In the genomic region with DNA sequence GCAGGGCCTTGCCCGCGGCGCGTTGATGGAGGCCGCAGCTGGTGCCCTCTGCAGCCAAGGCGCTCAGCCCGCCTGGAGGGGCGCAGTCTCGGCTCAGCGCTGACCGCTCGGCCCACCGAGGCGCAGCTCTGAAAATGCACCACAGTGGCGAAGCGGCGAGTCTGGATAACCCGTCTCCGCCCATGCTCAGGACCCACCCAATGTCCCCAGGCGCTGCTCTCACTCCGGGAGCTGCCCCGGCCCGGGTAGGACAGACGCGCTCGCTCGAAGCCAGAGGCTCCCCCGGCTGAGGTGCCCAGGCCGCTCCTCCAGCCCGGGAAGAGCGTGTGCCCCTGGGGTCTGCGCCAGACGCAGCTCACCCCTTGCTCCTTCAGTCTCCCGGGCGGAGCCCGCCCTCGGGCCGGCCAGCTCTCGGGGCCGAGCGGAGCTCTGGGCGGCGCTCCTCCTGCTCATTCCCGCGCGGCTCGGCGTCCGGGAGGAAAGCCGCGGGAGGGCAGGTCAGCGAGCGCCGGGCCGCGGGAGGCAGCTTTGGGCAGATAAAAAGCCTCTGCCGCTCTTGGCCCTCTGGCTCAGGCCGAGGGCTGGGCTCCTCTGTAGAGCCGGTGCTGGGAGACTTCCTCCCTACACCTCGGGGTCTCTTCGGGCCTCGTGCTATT, we compare ENCODE assay signal across 8 cellular contexts. TPM values are rescaled to one million over a fixed set of nuclear protein-coding genes. Genes with fewer than 3 reads are reported as not detected.
A peak's percentile ranks its signal among the peaks of the same experiment; 100 is the strongest.
DNase-seq lines count a peak whose midpoint lies in the region; ATAC-seq and TF ChIP-seq lines count a peak whose summit lies in the region.

No MANE protein-coding gene starts in this region.

- no peak overlapping the region for H3K27ac Mint-ChIP-seq in activated naive CD4-positive, alpha-beta T cell treated with anti-CD3 and anti-CD28 coated beads for 36 hours

- peaks cover 48% of the 10 kb centered on the region for H3K4me1 Mint-ChIP-seq in activated naive CD4-positive, alpha-beta T cell treated with anti-CD3 and anti-CD28 coated beads for 36 hours (ENCODE audit: low read depth)

- H3K9ac ChIP-seq in mammary epithelial cell (ENCODE audit: insufficient read depth, low read length) (no peak overlapping the region), stomach smooth muscle (ENCODE audit: low read length in 2 of 2) (no peak overlapping the region)

- no peaks in the 10 kb centered on the region for H3K79me2 ChIP-seq in mammary epithelial cell (ENCODE audit: insufficient read depth, low read length)

- H3K27me3 ChIP-seq in mammary epithelial cell (ENCODE audit: insufficient read depth, low read length) (peaks cover 43% of the 10 kb centered on the region), stomach smooth muscle (ENCODE audit: control insufficient read depth in 1 of 2, insufficient read depth in 2 of 2, low read length in 2 of 2) (peaks cover 45 to 57% of the 10 kb centered on the region in 2 donors)

- in situ Hi-C loops in mammary epithelial cell (cut with MboI; ENCODE audit: low sequenced_read_pairs in 2 of 2): no loop called here

- WGBS in mammary epithelial cell (ENCODE audit: low coverage, missing lambda C conversion rate): 11% methylated on average over 47 of the region's 62 CpGs

- H3K36me3 ChIP-seq in mammary epithelial cell (ENCODE audit: insufficient read depth, low read length): peaks cover 2% of the 10 kb centered on the region
- H3K36me3 ChIP-seq in stomach smooth muscle (ENCODE audit: control insufficient read depth in 2 of 2, insufficient read depth in 2 of 2, low read length in 2 of 2): no peaks in the 10 kb centered on the region

- H2AFZ ChIP-seq in mammary epithelial cell (ENCODE audit: low read depth, low read length): peak overlapping the region; percentile 69

- H3K4me3 ChIP-seq in mammary epithelial cell (replicated peaks in 1 of 3; ENCODE audit: insufficient read depth in 1 of 3, low read depth in 2 of 3, low read length in 3 of 3): peak overlapping the region; percentile 26 to 52 (median 49)
- peak overlapping the region; percentile 29 to 71 for H3K4me3 ChIP-seq in stomach smooth muscle (ENCODE audit: low read length in 2 of 2)

- H3K4me1 ChIP-seq in mammary epithelial cell (ENCODE audit: insufficient read depth, low read length): peaks cover 21% of the 10 kb centered on the region
- peaks cover 33% of the 10 kb centered on the region for H3K4me1 ChIP-seq in stomach smooth muscle (ENCODE audit: control insufficient read depth, insufficient read depth, low read length)

- no peaks in the 10 kb centered on the region for H4K20me1 ChIP-seq in mammary epithelial cell (ENCODE audit: insufficient read depth, low read length)

- H3K4me3 Mint-ChIP-seq in activated naive CD4-positive, alpha-beta T cell treated with anti-CD3 and anti-CD28 coated beads for 36 hours: peak overlapping the region; percentile 52

- no peaks in the 10 kb centered on the region for H3K9me3 Mint-ChIP-seq in activated naive CD4-positive, alpha-beta T cell treated with anti-CD3 and anti-CD28 coated beads for 36 hours

- dilution Hi-C loops in mammary epithelial cell (cut with HindIII; ENCODE audit: low sequenced_read_pairs): no loop called here

- peak overlapping the region; percentile 97 for H3K4me2 ChIP-seq in mammary epithelial cell (ENCODE audit: insufficient read depth, low read depth, low read length)

- ATAC-seq in HG02571 (IDR thresholded peaks at IDR 0.05; ENCODE audit: unreplicated experiment) (peak; percentile 32), left colon (peak; percentile 74), GM21447 (IDR thresholded peaks at IDR 0.05; ENCODE audit: unreplicated experiment) (no peak)

- no peak for DNase-seq in activated naive CD4-positive, alpha-beta T cell treated with anti-CD3 and anti-CD28 coated beads for 36 hours
- no peak for DNase-seq in activated naive CD4-positive, alpha-beta T cell treated with anti-CD3 and anti-CD28 coated beads, Interleukin-2, amount 50 U/mL, for 16 hours
- peak; percentile 22 for DNase-seq in NCI-H774 (lab: John Stamatoyannopoulos, UW)
- DNase-seq in mammary epithelial cell: peak; percentile 17
- DNase-seq in left colon: peak; percentile 28 to 35

- H3K27ac ChIP-seq in mammary epithelial cell (ENCODE audit: insufficient read depth, low read depth, low read length) (no peak overlapping the region), stomach smooth muscle (ENCODE audit: low read length) (no peak overlapping the region)

- H3K9me3 ChIP-seq in mammary epithelial cell (replicated peaks; ENCODE audit: insufficient read depth, low read length) (no peaks in the 10 kb centered on the region), stomach smooth muscle (ENCODE audit: control insufficient read depth in 2 of 2, low read length in 2 of 2) (no peaks in the 10 kb centered on the region)

- H3K36me3 Mint-ChIP-seq in activated naive CD4-positive, alpha-beta T cell treated with anti-CD3 and anti-CD28 coated beads for 36 hours (ENCODE audit: low read depth): peaks cover 9% of the 10 kb centered on the region

- no TSS peak for BruUV-seq in mammary epithelial cell (replicated peaks; lab: Mats Ljungman, UMichigan)

- peaks cover 52% of the 10 kb centered on the region for H3K27me3 Mint-ChIP-seq in activated naive CD4-positive, alpha-beta T cell treated with anti-CD3 and anti-CD28 coated beads for 36 hours (ENCODE audit: low read depth)

- intact Hi-C loops in activated naive CD4-positive, alpha-beta T cell treated with anti-CD3 and anti-CD28 coated beads for 36 hours (cut with micrococcal nuclease): loop anchor here (1.0 to 5.0 kb wide), 4 partner anchors 11 to 708 kb away; no protein-coding TSS in a partner anchor
- intact Hi-C loops in mammary epithelial cell (cut with micrococcal nuclease): no loop called here
- intact Hi-C loops in left colon (cut with DNase I, micrococcal nuclease): no loop called here

- no peak for TF ChIP-seq CTCF in mammary epithelial cell (conservative IDR thresholded peaks at IDR 0.05 in 1 of 2, IDR thresholded peaks at IDR 0.05 in 1 of 2; ENCODE audit: extremely low read depth in 1 of 2, insufficient read depth in 1 of 2, low read depth in 1 of 2, low read length in 2 of 2)

- CTCF ChIA-PET in activated naive CD4-positive, alpha-beta T cell treated with anti-CD3 and anti-CD28 coated beads for 36 hours (lab: Charles Lee): interaction anchor here (0.6 to 0.8 kb wide), 2 partner anchors 11 to 38 kb away, joined by 3 to 5 read pairs; no protein-coding TSS in a partner anchor
- CTCF ChIA-PET in mammary epithelial cell (lab: Charles Lee; ENCODE audit: low non-redundant PET): no interaction called here

RNA-seq across cellular contexts. Expression of a gene that starts 1.6 kb away (rescaled TPM):
- total RNA-seq in activated naive CD4-positive, alpha-beta T cell treated with anti-CD3 and anti-CD28 coated beads for 36 hours: not detected
- total RNA-seq in mammary epithelial cell: under 1 TPM in 1 of 2 donors, not detected in 1; under 0.01 TPM
- not detected for polyA plus RNA-seq in mammary epithelial cell
- not detected for polyA minus RNA-seq in mammary epithelial cell
- total RNA-seq in left colon: not detected

Comparison
In these comparisons a context has a peak if more than half of its experiments do, and no peak if none do; other contexts are left out.
1. DNase-seq: peak in NCI-H774 (single experiment), mammary epithelial cell (single experiment) and left colon (2 of 2); none in activated naive CD4-positive, alpha-beta T cell treated with anti-CD3 and anti-CD28 coated beads for 36 hours (single experiment) and activated naive CD4-positive, alpha-beta T cell treated with anti-CD3 and anti-CD28 coated beads, Interleukin-2, amount 50 U/mL, for 16 hours (single experiment).